Comparison of ENCODE assay signal across 8 cellular contexts in genomic region chr2:240232961-240233890, GRCh38.
DNase-seq lines count a peak whose midpoint lies in the region; ATAC-seq and TF ChIP-seq lines count a peak whose summit lies in the region.

No MANE protein-coding gene starts in this region.

- in situ Hi-C loops in Caki2 (cut with HindIII; ENCODE audit: low pct_unique_long_range_greater_than_20kb, low sequenced_read_pairs), result no loop called here

- no peaks in the 10 kb centered on the region for H3K36me3 ChIP-seq in adipocyte (ENCODE audit: control insufficient read depth, insufficient read depth, low read length, severe bottlenecking)
- H3K36me3 ChIP-seq in heart right ventricle, result no peaks in the 10 kb centered on the region

- H3K4me1 ChIP-seq in adipocyte (ENCODE audit: control insufficient read depth, insufficient read depth, low read length), result peaks cover 20% of the 10 kb centered on the region
- H3K4me1 ChIP-seq in heart right ventricle, result peaks cover 0 to 48% (median 21%) of the 10 kb centered on the region in 9 donors

- WGBS in heart right ventricle, 2 donors, result 2 to 3% methylated on average over 34 to 38 of the region's 39 CpGs

- TF ChIP-seq CTCF in heart right ventricle (IDR thresholded peaks at IDR 0.05), result peak; percentile 79 to 94 (median 87)
- peak; percentile 96 for TF ChIP-seq CTCF in type B pancreatic cell (conservative IDR thresholded peaks at IDR 0.05)

- peaks cover 6% of the 10 kb centered on the region for H3K9me3 ChIP-seq in adipocyte (ENCODE audit: control insufficient read depth, low read length)
- H3K9me3 ChIP-seq in heart right ventricle, result peaks cover 0 to 16% (median 9%) of the 10 kb centered on the region in 11 donors

- H3K9me3 Mint-ChIP-seq in type B pancreatic cell, result peaks cover 3% of the 10 kb centered on the region

- H3K27me3 ChIP-seq in adipocyte (replicated peaks; ENCODE audit: control insufficient read depth, insufficient read depth, low read length) (peaks cover 1% of the 10 kb centered on the region), heart right ventricle (peaks cover 0 to 7% (median 0%) of the 10 kb centered on the region in 7 donors)

- H3K4me3 ChIP-seq in adipocyte (ENCODE audit: low read length) (no peak overlapping the region), heart right ventricle (peak overlapping the region in 6 of 10 donors; percentile 24 to 41 (median 34))

- H3K36me3 Mint-ChIP-seq in type B pancreatic cell, result no peaks in the 10 kb centered on the region

- peaks cover 9% of the 10 kb centered on the region for H3K4me1 Mint-ChIP-seq in type B pancreatic cell (ENCODE audit: unreplicated experiment)

- intact Hi-C loops in heart right ventricle (cut with DNase I), result loop anchor here (1.0 to 10.0 kb wide), 12 partner anchors 26 to 206 kb away; no protein-coding TSS in a partner anchor
- intact Hi-C loops in posterior cingulate gyrus (cut with DNase I), result loop anchor here (1.0 to 10.0 kb wide), 2 partner anchors 112 to 205 kb away; no protein-coding TSS in a partner anchor

- peak; percentile 72 to 85 (median 77) for ATAC-seq in heart right ventricle
- no peak for ATAC-seq in HG02623 (IDR thresholded peaks at IDR 0.05; ENCODE audit: unreplicated experiment)

- peak overlapping the region in 8 of 10 donors; percentile 36 to 81 (median 58) for H3K27ac ChIP-seq in heart right ventricle

- H3K27me3 Mint-ChIP-seq in type B pancreatic cell, result peaks cover 6% of the 10 kb centered on the region

- no peak overlapping the region for H3K4me3 Mint-ChIP-seq in type B pancreatic cell

- H3K27ac Mint-ChIP-seq in type B pancreatic cell, result no peak overlapping the region

- no peak overlapping the region for H3K9ac ChIP-seq in adipocyte (ENCODE audit: low read length)

- DNase-seq in Caki2 (ENCODE audit: low read depth), result peak; percentile 82
- DNase-seq in LHCN-M2 (ENCODE audit: low read depth), result peak; percentile 62
- DNase-seq in SW 1271 (lab: John Stamatoyannopoulos, UW), result peak; percentile 37 to 78
- DNase-seq in adipocyte (ENCODE audit: low read depth), result peak; percentile 93
- DNase-seq in heart right ventricle, result peak; percentile 86 to 88
- DNase-seq in posterior cingulate gyrus, result peak; percentile 58 to 97 (median 86)
- peak; percentile 88 for DNase-seq in type B pancreatic cell (ENCODE audit: extremely low spot score, unreplicated experiment)
